Comparison of ENCODE assay signal across 8 cellular contexts in genomic region chr4:13654158-13654797, GRCh38. TPM values are rescaled to one million over a fixed set of nuclear protein-coding genes. Genes with fewer than 3 reads are reported as not detected.
DNase-seq lines count a peak whose midpoint lies in the region; ATAC-seq and TF ChIP-seq lines count a peak whose summit lies in the region.

No MANE protein-coding gene starts in this region.

- H3K9me3 Mint-ChIP-seq in dendritic cell treated with granulocyte-macrophage colony-stimulating factor and Interleukin-4, amounts not matched to agents 40 ng/mL and 50 ng/mL, for 4 days = no peaks in the 10 kb centered on the region

- TF ChIP-seq CTCF in AG09319 (IDR thresholded peaks at IDR 0.05; ENCODE audit: low read depth, low read length) (peak; percentile 96), left lung (IDR thresholded peaks at IDR 0.05) (peak; percentile 71 to 89)

- peaks cover 3 to 7% of the 10 kb centered on the region in 2 donors for H3K27me3 ChIP-seq in left lung

- H3K27me3 Mint-ChIP-seq in dendritic cell treated with granulocyte-macrophage colony-stimulating factor and Interleukin-4, amounts not matched to agents 40 ng/mL and 50 ng/mL, for 4 days = peaks cover 16% of the 10 kb centered on the region

- H3K27ac Mint-ChIP-seq in dendritic cell treated with granulocyte-macrophage colony-stimulating factor and Interleukin-4, amounts not matched to agents 40 ng/mL and 50 ng/mL, for 4 days = no peak overlapping the region

- intact Hi-C loops in dendritic cell treated with granulocyte-macrophage colony-stimulating factor and Interleukin-4, amounts not matched to agents 40 ng/mL and 50 ng/mL, for 4 days (cut with micrococcal nuclease) = loop anchor here (2.0 to 10.0 kb wide), 5 partner anchors 471 to 1581 kb away; no protein-coding TSS in a partner anchor
- intact Hi-C loops in left lung (cut with DNase I) = no loop called here

- no peaks in the 10 kb centered on the region for H3K36me3 ChIP-seq in left lung

- peaks cover 19% of the 10 kb centered on the region for H3K4me1 Mint-ChIP-seq in dendritic cell treated with granulocyte-macrophage colony-stimulating factor and Interleukin-4, amounts not matched to agents 40 ng/mL and 50 ng/mL, for 4 days (ENCODE audit: low read depth)

- no peaks in the 10 kb centered on the region for H3K36me3 Mint-ChIP-seq in dendritic cell treated with granulocyte-macrophage colony-stimulating factor and Interleukin-4, amounts not matched to agents 40 ng/mL and 50 ng/mL, for 4 days (ENCODE audit: low read depth)

- H3K4me3 ChIP-seq in left lung = peak overlapping the region; percentile 36 to 44

- H3K4me3 Mint-ChIP-seq in dendritic cell treated with granulocyte-macrophage colony-stimulating factor and Interleukin-4, amounts not matched to agents 40 ng/mL and 50 ng/mL, for 4 days = peak overlapping the region; percentile 75

- H3K4me1 ChIP-seq in left lung = peaks cover 0 to 13% of the 10 kb centered on the region in 2 donors

- ATAC-seq in GM18909 (IDR thresholded peaks at IDR 0.05; ENCODE audit: poor library complexity, unreplicated experiment) = peak; percentile 95
- peak; percentile 92 for ATAC-seq in HG03159 (IDR thresholded peaks at IDR 0.05; ENCODE audit: unreplicated experiment)
- ATAC-seq in left lung = peak; percentile 99

- no peaks in the 10 kb centered on the region for H3K9me3 ChIP-seq in left lung

- peak; percentile 25 for DNase-seq in AG09319 (ENCODE audit: extremely low read depth, low read depth)
- peak; percentile 40 for DNase-seq in NCI-H510A (lab: John Stamatoyannopoulos, UW)
- DNase-seq in activated CD4-positive, alpha-beta T cell treated with anti-CD3 and anti-CD28 coated beads, Interleukin-2, amount 50 U/mL, for 1 hour = peak; percentile 71
- DNase-seq in left lung = peak; percentile 79 to 94
- peak; percentile 58 for DNase-seq in stimulated activated CD4-positive, alpha-beta T cell treated with anti-CD3 and anti-CD28 coated beads, Interleukin-2, amount 100 ng/mL, for 4 hours (ENCODE audit: low read depth)

- no peak overlapping the region for H3K27ac ChIP-seq in left lung

RNA-seq across cellular contexts. Expression of gene BOD1L1, which starts 26.8 kb away (rescaled TPM):
- total RNA-seq in left lung = 10 to 100 TPM; 25.9 to 33.8 TPM

Comparison
In these comparisons a context has a peak if more than half of its experiments do, and no peak if none do; other contexts are left out.
1. DNase-seq: peak in every context shown above with its lines; median percentile 86 in left lung; 71 in activated CD4-positive, alpha-beta T cell treated with anti-CD3 and anti-CD28 coated beads, Interleukin-2, amount 50 U/mL, for 1 hour; 58 in stimulated activated CD4-positive, alpha-beta T cell treated with anti-CD3 and anti-CD28 coated beads, Interleukin-2, amount 100 ng/mL, for 4 hours; 40 in NCI-H510A; 25 in AG09319.